ENCODE assay signal across 10 cellular contexts in the genomic region with DNA sequence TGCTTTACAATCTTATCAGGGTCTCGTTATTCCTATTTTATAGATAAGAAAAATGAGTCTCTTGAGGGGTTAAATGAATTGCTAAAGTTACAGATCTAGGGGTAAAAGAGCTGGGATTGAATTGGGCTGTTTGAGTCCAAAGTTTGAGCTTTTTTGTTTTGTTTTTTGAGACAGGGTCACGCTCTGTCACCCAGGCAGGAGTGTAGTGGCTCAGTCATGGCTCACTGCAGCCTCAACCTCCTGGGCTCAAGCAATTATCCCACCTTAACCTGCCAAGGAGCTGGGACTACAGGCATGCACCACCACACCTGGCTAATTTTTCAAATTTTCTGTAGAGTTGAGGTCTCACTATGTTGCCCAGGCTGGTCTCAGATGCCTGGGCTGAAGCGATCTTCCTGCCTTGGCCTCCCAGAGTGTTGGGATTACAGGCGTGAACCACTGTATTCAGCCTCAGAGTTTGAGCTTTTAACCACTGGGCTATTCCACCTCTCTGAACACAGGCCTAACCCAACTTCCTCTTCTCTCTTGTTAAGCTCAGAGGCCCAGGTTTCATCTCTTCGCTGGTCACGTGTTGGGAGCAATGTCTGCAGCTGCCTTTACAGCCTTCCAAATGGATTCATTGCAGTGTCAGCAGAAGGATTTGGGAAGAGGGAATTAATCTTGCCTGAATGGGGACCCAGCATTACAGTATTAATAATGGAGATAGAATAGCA. TPM values are rescaled to one million over a fixed set of nuclear protein-coding genes. Genes with fewer than 3 reads are reported as not detected.
DNase-seq lines count a peak whose midpoint lies in the region; ATAC-seq and TF ChIP-seq lines count a peak whose summit lies in the region.
"Had no signal": no experiment of that assay in that cellular context is flagged by ENCODE, and none has a peak within 500 bp of the region (broad histone marks: within the 10 kb centered on the region; RNA-seq: fewer than 3 reads in every experiment).

No MANE protein-coding gene starts in this region.

- H3K4me1 ChIP-seq in Peyer's patch: no peaks in the 10 kb centered on the region

- no peaks in the 10 kb centered on the region for H3K27me3 ChIP-seq in Peyer's patch
- H3K27me3 ChIP-seq: pancreas had no signal

- no peak overlapping the region for H3K4me3 ChIP-seq in Peyer's patch
- H3K4me3 ChIP-seq: pancreas had no signal

- no peak for DNase-seq in activated T-cell treated with anti-CD3 and anti-CD28 coated beads, Interleukin-2, amount 50 U/mL, for 72 hours
- DNase-seq in activated T-cell treated with anti-CD3 and anti-CD28 coated beads, Interleukin-2, amount 50 U/mL, for 48 hours: no peak
- peak in 2 of 3 donors; percentile 50 to 65 for DNase-seq in Peyer's patch
- no peak for DNase-seq in NCI-H345 (lab: John Stamatoyannopoulos, UW)
- DNase-seq in NK-92 (lab: John Stamatoyannopoulos, UW; ENCODE audit: unreplicated experiment): no peak
- DNase-seq: pancreas had no signal

- H3K36me3 Mint-ChIP-seq in activated T-cell treated with anti-CD3 and anti-CD28 coated beads, Interleukin-2, amount 50 U/mL, for 72 hours (ENCODE audit: insufficient read depth in 2 of 2): peaks cover 3 to 7% of the 10 kb centered on the region in 2 donors
- H3K36me3 Mint-ChIP-seq in stimulated activated memory B cell treated with anti-CD40 and anti-IgM and Interleukin-4, amounts not matched to agents 10 μg/mL and 1 μg/mL and 100 μg/mL, for 72 hours: peaks cover 11% of the 10 kb centered on the region

- peak overlapping the region; percentile 6 for H3K27ac Mint-ChIP-seq in activated T-cell treated with anti-CD3 and anti-CD28 coated beads, Interleukin-2, amount 50 U/mL, for 72 hours
- H3K27ac Mint-ChIP-seq in stimulated activated memory B cell treated with anti-CD40 and anti-IgM and Interleukin-4, amounts not matched to agents 10 μg/mL and 1 μg/mL and 100 μg/mL, for 72 hours: peak overlapping the region; percentile 86

- H3K4me1 Mint-ChIP-seq in activated T-cell treated with anti-CD3 and anti-CD28 coated beads, Interleukin-2, amount 50 U/mL, for 72 hours (ENCODE audit: low read depth): peaks cover 23% of the 10 kb centered on the region
- H3K4me1 Mint-ChIP-seq in stimulated activated memory B cell treated with anti-CD40 and anti-IgM and Interleukin-4, amounts not matched to agents 10 μg/mL and 1 μg/mL and 100 μg/mL, for 72 hours: peaks cover 20% of the 10 kb centered on the region

- peak overlapping the region in 1 of 4 donors; percentile 72 for H3K27ac ChIP-seq in Peyer's patch
- H3K27ac ChIP-seq: pancreas had no signal

- no peak for TF ChIP-seq POLR2A in Peyer's patch (IDR thresholded peaks at IDR 0.05)

- H3K4me3 Mint-ChIP-seq in activated T-cell treated with anti-CD3 and anti-CD28 coated beads, Interleukin-2, amount 50 U/mL, for 72 hours: no peak overlapping the region
- H3K4me3 Mint-ChIP-seq in stimulated activated memory B cell treated with anti-CD40 and anti-IgM and Interleukin-4, amounts not matched to agents 10 μg/mL and 1 μg/mL and 100 μg/mL, for 72 hours: no peak overlapping the region

- no peaks in the 10 kb centered on the region for H3K9me3 Mint-ChIP-seq in activated T-cell treated with anti-CD3 and anti-CD28 coated beads, Interleukin-2, amount 50 U/mL, for 72 hours
- H3K9me3 Mint-ChIP-seq in stimulated activated memory B cell treated with anti-CD40 and anti-IgM and Interleukin-4, amounts not matched to agents 10 μg/mL and 1 μg/mL and 100 μg/mL, for 72 hours: no peaks in the 10 kb centered on the region

- peaks cover 0 to 57% (median 0%) of the 10 kb centered on the region in 3 donors for H3K36me3 ChIP-seq in Peyer's patch
- H3K36me3 ChIP-seq: pancreas had no signal

- H3K9me3 ChIP-seq in Peyer's patch: no peaks in the 10 kb centered on the region
- H3K9me3 ChIP-seq: pancreas had no signal

- no peaks in the 10 kb centered on the region for H3K27me3 Mint-ChIP-seq in activated T-cell treated with anti-CD3 and anti-CD28 coated beads, Interleukin-2, amount 50 U/mL, for 72 hours (ENCODE audit: low read depth)
- H3K27me3 Mint-ChIP-seq in stimulated activated memory B cell treated with anti-CD40 and anti-IgM and Interleukin-4, amounts not matched to agents 10 μg/mL and 1 μg/mL and 100 μg/mL, for 72 hours: no peaks in the 10 kb centered on the region

- no peak for TF ChIP-seq CTCF in Peyer's patch (IDR thresholded peaks at IDR 0.05)

- no peak for ATAC-seq in activated T-cell treated with anti-CD3 and anti-CD28 coated beads, Interleukin-2, amount 50 U/mL, for 72 hours (replicated peaks in 1 of 2)
- ATAC-seq in HG02840 (IDR thresholded peaks at IDR 0.05; ENCODE audit: low FRiP score, unreplicated experiment): peak; percentile 71
- peak; percentile 99 for ATAC-seq in stimulated activated memory B cell treated with anti-CD40 and anti-IgM and Interleukin-4, amounts not matched to agents 10 μg/mL and 1 μg/mL and 100 μg/mL, for 72 hours
- ATAC-seq in SK-N-SH treated with all-trans-retinoic acid at 6 μM for 48 hours: no peak
- ATAC-seq: Panc1 had no signal

TF ChIP-seq in SK-N-SH treated with all-trans-retinoic acid at 6 μM for 48 hours, 23 proteins besides CTCF, POLR2A, EP300 and RAD21 (continues in another document):
- TF ChIP-seq TSHZ2 (CRISPR knock-in tag; IDR thresholded peaks at IDR 0.05) (no peak), OSR1 (CRISPR knock-in tag; IDR thresholded peaks at IDR 0.05) (no peak), ZNF8 (CRISPR knock-in tag; IDR thresholded peaks at IDR 0.05) (no peak), ZNF70 (CRISPR knock-in tag; IDR thresholded peaks at IDR 0.05) (no peak), ZNF565 (CRISPR knock-in tag; conservative IDR thresholded peaks at IDR 0.05; ENCODE audit: low read depth) (no peak), CREB5 (CRISPR knock-in tag; IDR thresholded peaks at IDR 0.05; ENCODE audit: low read depth) (no peak), ZFP3 (CRISPR knock-in tag; IDR thresholded peaks at IDR 0.05) (no peak), SNAI2 (CRISPR knock-in tag; IDR thresholded peaks at IDR 0.05) (no peak), CSDC2 (CRISPR knock-in tag; IDR thresholded peaks at IDR 0.05) (no peak), ZC3H10 (CRISPR knock-in tag; IDR thresholded peaks at IDR 0.05) (no peak), ISL1 (CRISPR knock-in tag; IDR thresholded peaks at IDR 0.05) (no peak), GLIS3 (CRISPR knock-in tag; IDR thresholded peaks at IDR 0.05) (no peak)
- TF ChIP-seq, protein P1, sequence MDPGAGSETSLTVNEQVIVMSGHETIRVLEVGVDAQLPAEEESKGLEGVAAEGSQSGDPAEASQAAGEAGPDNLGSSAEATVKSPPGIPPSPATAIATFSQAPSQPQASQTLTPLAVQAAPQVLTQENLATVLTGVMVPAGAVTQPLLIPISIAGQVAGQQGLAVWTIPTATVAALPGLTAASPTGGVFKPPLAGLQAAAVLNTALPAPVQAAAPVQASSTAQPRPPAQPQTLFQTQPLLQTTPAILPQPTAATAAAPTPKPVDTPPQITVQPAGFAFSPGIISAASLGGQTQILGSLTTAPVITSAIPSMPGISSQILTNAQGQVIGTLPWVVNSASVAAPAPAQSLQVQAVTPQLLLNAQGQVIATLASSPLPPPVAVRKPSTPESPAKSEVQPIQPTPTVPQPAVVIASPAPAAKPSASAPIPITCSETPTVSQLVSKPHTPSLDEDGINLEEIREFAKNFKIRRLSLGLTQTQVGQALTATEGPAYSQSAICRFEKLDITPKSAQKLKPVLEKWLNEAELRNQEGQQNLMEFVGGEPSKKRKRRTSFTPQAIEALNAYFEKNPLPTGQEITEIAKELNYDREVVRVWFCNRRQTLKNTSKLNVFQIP (CRISPR knock-in tag; IDR thresholded peaks at IDR 0.05; ENCODE audit: borderline replicate concordance, low read depth): no peak

RNA-seq across cellular contexts. Expression of gene SUFU, which starts 7.9 kb away (rescaled TPM):
- total RNA-seq in activated T-cell treated with anti-CD3 and anti-CD28 coated beads, Interleukin-2, amount 50 U/mL, for 72 hours: 1 to 10 TPM; 9.1 to 9.2 TPM
- total RNA-seq in Peyer's patch: 10 to 100 TPM in 1 of 4 donors, 1 to 10 TPM in 3; 6.5 to 11.0 (median 9.2) TPM

RNA-seq across cellular contexts. Expression of gene ACTR1A, which starts 9.2 kb away (rescaled TPM):
- 10 to 100 TPM; 61.6 to 68.3 TPM for total RNA-seq in activated T-cell treated with anti-CD3 and anti-CD28 coated beads, Interleukin-2, amount 50 U/mL, for 72 hours
- total RNA-seq in Peyer's patch: 10 to 100 TPM; 41.3 to 79.7 (median 71.3) TPM

Comparison
In these comparisons a context has a peak if more than half of its experiments do, and no peak if none do; other contexts are left out.
1. ATAC-seq: peak in HG02840 (single experiment) and stimulated activated memory B cell treated with anti-CD40 and anti-IgM and Interleukin-4, amounts not matched to agents 10 μg/mL and 1 μg/mL and 100 μg/mL, for 72 hours (single experiment); none in activated T-cell treated with anti-CD3 and anti-CD28 coated beads, Interleukin-2, amount 50 U/mL, for 72 hours (0 of 2) and SK-N-SH treated with all-trans-retinoic acid at 6 μM for 48 hours (single experiment).
2. DNase-seq: peak in Peyer's patch (2 of 3); none in activated T-cell treated with anti-CD3 and anti-CD28 coated beads, Interleukin-2, amount 50 U/mL, for 72 hours (0 of 2), activated T-cell treated with anti-CD3 and anti-CD28 coated beads, Interleukin-2, amount 50 U/mL, for 48 hours (0 of 2), NCI-H345 (single experiment) and NK-92 (single experiment).